ENCODE assay signal across 9 cellular contexts in the genomic region with DNA sequence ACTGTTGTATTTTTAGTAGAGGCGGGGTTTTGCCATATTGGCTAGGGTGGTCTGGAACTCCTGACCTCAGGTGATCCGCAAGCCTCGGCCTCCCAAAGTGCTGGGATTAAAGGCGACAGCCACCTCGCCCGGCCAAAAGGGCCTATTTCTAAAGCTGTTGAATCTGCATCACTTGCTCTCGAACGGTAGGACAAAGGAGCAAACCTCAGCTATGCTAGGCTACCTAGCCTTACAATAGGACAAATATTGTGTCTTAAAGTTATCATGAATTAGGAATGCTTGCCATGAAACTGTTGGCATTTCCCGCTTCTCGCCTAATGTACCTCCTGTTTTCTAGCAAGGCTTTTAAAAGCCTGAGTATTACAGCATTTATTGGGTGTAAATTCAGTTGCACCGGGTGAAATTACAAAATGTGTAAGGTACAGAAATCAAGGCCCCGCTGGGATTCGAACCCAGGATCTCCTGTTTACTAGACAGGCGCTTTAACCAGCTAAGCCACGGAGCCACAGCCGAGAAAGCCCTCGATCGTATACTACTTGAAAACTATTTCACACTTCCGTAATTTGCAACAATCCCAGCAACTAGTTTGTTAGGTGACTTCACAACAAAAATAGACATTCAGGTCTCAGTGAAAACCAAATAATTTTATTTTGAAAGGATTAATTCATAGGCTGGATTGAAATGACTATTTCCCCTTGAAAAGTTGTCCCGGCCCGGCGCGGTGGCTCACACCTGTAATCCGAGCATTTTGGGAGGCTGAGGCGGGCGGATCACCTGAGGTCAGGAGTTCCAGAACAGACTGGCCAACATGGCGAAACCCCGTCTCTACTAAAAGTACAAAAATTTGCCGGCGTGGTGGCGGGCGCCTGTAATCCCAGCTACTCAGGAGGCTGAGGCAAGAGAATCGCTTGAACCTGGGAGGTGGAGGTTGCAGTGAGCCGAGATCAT.
DNase-seq lines count a peak whose midpoint lies in the region; ATAC-seq, FAIRE-seq and TF ChIP-seq lines count a peak whose summit lies in the region.
"Had no signal": no experiment of that assay in that cellular context is flagged by ENCODE, and none has a peak within 500 bp of the region (broad histone marks: within the 10 kb centered on the region; RNA-seq: fewer than 3 reads in every experiment).

No MANE protein-coding gene starts in this region.

- no peak overlapping the region for H3K4me2 ChIP-seq in keratinocyte (ENCODE audit: control insufficient read depth, extremely low read depth, insufficient read depth, low read depth, low read length)

- no peaks in the 10 kb centered on the region for H4K20me1 ChIP-seq in keratinocyte (ENCODE audit: control insufficient read depth, extremely low read depth, insufficient read depth, low read length)

- H3K9me3 ChIP-seq in RWPE2 (ENCODE audit: severe bottlenecking) (no peaks in the 10 kb centered on the region), keratinocyte (ENCODE audit: control insufficient read depth, low read depth, low read length) (no peaks in the 10 kb centered on the region), heart left ventricle (peaks cover 0 to 31% (median 0%) of the 10 kb centered on the region in 12 donors)

- H3K4me1 ChIP-seq in RWPE2 (ENCODE audit: insufficient read depth, poor library complexity, severe bottlenecking) (peaks cover 2% of the 10 kb centered on the region), keratinocyte (ENCODE audit: control insufficient read depth, extremely low read depth, insufficient read depth, low read length) (peaks cover 9% of the 10 kb centered on the region), heart left ventricle (peaks cover 0 to 28% (median 0%) of the 10 kb centered on the region in 12 donors)

- H2AFZ ChIP-seq in keratinocyte (ENCODE audit: control insufficient read depth, low read length): no peak overlapping the region

- H3K9me1 ChIP-seq in keratinocyte (ENCODE audit: control insufficient read depth, extremely low read depth, insufficient read depth, low read length): no peaks in the 10 kb centered on the region

- DNase-seq in DMS114 treated with DMSO at 0.1 percent for 48 hours (lab: John Stamatoyannopoulos, UW; ENCODE audit: unreplicated experiment): peak; percentile 90
- peak; percentile 67 for DNase-seq in HuH-7 (ENCODE audit: low spot score)
- DNase-seq in RWPE2 (ENCODE audit: low spot score): no peak
- DNase-seq in activated naive CD4-positive, alpha-beta T cell treated with anti-CD3 and anti-CD28 coated beads, Interleukin-2, amount 10 ng/mL, durations not matched to agents 7 days and 5 days: peak; percentile 59
- no peak for DNase-seq in keratinocyte (ENCODE audit: low read depth, low spot score)
- DNase-seq in heart left ventricle: no peak

- H3K27ac ChIP-seq in RWPE2 (ENCODE audit: poor library complexity, severe bottlenecking) (no peak overlapping the region), keratinocyte (ENCODE audit: control insufficient read depth, insufficient read depth, low read length) (no peak overlapping the region), heart left ventricle (no peak overlapping the region)
- H3K27ac ChIP-seq: skin epidermis had no signal

- TF ChIP-seq CTCF in RWPE2 (IDR thresholded peaks at IDR 0.05; ENCODE audit: poor library complexity, severe bottlenecking) (no peak), keratinocyte (optimal IDR thresholded peaks at IDR 0.05 in 1 of 3, IDR thresholded peaks at IDR 0.05 in 1 of 3, conservative IDR thresholded peaks at IDR 0.05 in 1 of 3; ENCODE audit: extremely low read depth in 1 of 3, insufficient read depth in 2 of 3, low read length in 3 of 3) (no peak), heart left ventricle (IDR thresholded peaks at IDR 0.05) (no peak)

- peaks cover 64% of the 10 kb centered on the region for H3K27me3 Mint-ChIP-seq in activated naive CD4-positive, alpha-beta T cell treated with anti-CD3 and anti-CD28 coated beads, Interleukin-2, amount 10 ng/mL, durations not matched to agents 7 days and 5 days

- H3K9me3 Mint-ChIP-seq in activated naive CD4-positive, alpha-beta T cell treated with anti-CD3 and anti-CD28 coated beads, Interleukin-2, amount 10 ng/mL, durations not matched to agents 7 days and 5 days: peaks cover 4% of the 10 kb centered on the region

- peak overlapping the region; percentile 28 for H3K27ac Mint-ChIP-seq in activated naive CD4-positive, alpha-beta T cell treated with anti-CD3 and anti-CD28 coated beads, Interleukin-2, amount 10 ng/mL, durations not matched to agents 7 days and 5 days

- 34 to 47% (median 39%) methylated on average over 34 of the region's 34 CpGs for WGBS in heart left ventricle, 4 donors

- dilution Hi-C loops in keratinocyte (cut with MboI; ENCODE audit: extremely low pct_ligation_motif_present, low sequenced_read_pairs): no loop called here

- H3K36me3 ChIP-seq in RWPE2 (ENCODE audit: low read depth) (no peaks in the 10 kb centered on the region), keratinocyte (ENCODE audit: control insufficient read depth in 2 of 2, extremely low read depth in 1 of 2, insufficient read depth in 2 of 2, low read length in 2 of 2) (no peaks in the 10 kb centered on the region), heart left ventricle (no peaks in the 10 kb centered on the region)

- peak overlapping the region; percentile 19 for H3K4me3 ChIP-seq in RWPE2 (ENCODE audit: severe bottlenecking)
- no peak overlapping the region for H3K4me3 ChIP-seq in keratinocyte (ENCODE audit: control insufficient read depth in 2 of 3, extremely low read depth in 1 of 3, insufficient read depth in 2 of 3, low read depth in 1 of 3, low read length in 3 of 3)
- H3K4me3 ChIP-seq in heart left ventricle: no peak overlapping the region
- H3K4me3 ChIP-seq: skin epidermis had no signal

- peaks cover 41% of the 10 kb centered on the region for H3K4me1 Mint-ChIP-seq in activated naive CD4-positive, alpha-beta T cell treated with anti-CD3 and anti-CD28 coated beads, Interleukin-2, amount 10 ng/mL, durations not matched to agents 7 days and 5 days

- H3K27me3 ChIP-seq in RWPE2 (ENCODE audit: insufficient read depth, poor library complexity, severe bottlenecking) (no peaks in the 10 kb centered on the region), keratinocyte (ENCODE audit: control insufficient read depth, extremely low read depth, insufficient read depth, low read length) (no peaks in the 10 kb centered on the region), heart left ventricle (peaks cover 18 to 54% (median 30%) of the 10 kb centered on the region in 9 donors)

- no peak overlapping the region for H3K9ac ChIP-seq in keratinocyte (ENCODE audit: control insufficient read depth, extremely low read depth, insufficient read depth, low read length)

- intact Hi-C loops in heart left ventricle (cut with DNase I): no loop called here

- FAIRE-seq in keratinocyte (lab: Jason Lieb, UNC): peak; percentile 66

- H3K4me3 Mint-ChIP-seq in activated naive CD4-positive, alpha-beta T cell treated with anti-CD3 and anti-CD28 coated beads, Interleukin-2, amount 10 ng/mL, durations not matched to agents 7 days and 5 days: no peak overlapping the region

- CTCF ChIA-PET in activated naive CD4-positive, alpha-beta T cell treated with anti-CD3 and anti-CD28 coated beads, Interleukin-2, amount 10 ng/mL, durations not matched to agents 7 days and 5 days (lab: Charles Lee): no interaction called here

- H3K79me2 ChIP-seq in keratinocyte (ENCODE audit: control insufficient read depth, insufficient read depth, low read length): no peaks in the 10 kb centered on the region

- TF ChIP-seq POLR2A in heart left ventricle (IDR thresholded peaks at IDR 0.05): no peak

- peaks cover 7% of the 10 kb centered on the region for H3K36me3 Mint-ChIP-seq in activated naive CD4-positive, alpha-beta T cell treated with anti-CD3 and anti-CD28 coated beads, Interleukin-2, amount 10 ng/mL, durations not matched to agents 7 days and 5 days

- ATAC-seq in RWPE2 (ENCODE audit: low read depth): peak; percentile 48
- ATAC-seq in HG03135 (IDR thresholded peaks at IDR 0.05; ENCODE audit: unreplicated experiment): no peak
- ATAC-seq in heart left ventricle: no peak
- no peak for ATAC-seq in GM21515 (IDR thresholded peaks at IDR 0.05; ENCODE audit: unreplicated experiment)

Comparison
In these comparisons a context has a peak if more than half of its experiments do, and no peak if none do; other contexts are left out.
1. DNase-seq: peak in DMS114 treated with DMSO at 0.1 percent for 48 hours (single experiment), HuH-7 (single experiment) and activated naive CD4-positive, alpha-beta T cell treated with anti-CD3 and anti-CD28 coated beads, Interleukin-2, amount 10 ng/mL, durations not matched to agents 7 days and 5 days (single experiment); none in RWPE2 (single experiment), keratinocyte (single experiment) and heart left ventricle (0 of 5).